Comparison of ENCODE assay signal across 1 cellular context in genomic region chr5:143828710-143829109, GRCh38.
TF ChIP-seq lines count a peak whose summit lies in the region.

No MANE protein-coding gene starts in this region.

TF ChIP-seq in IMR-90, 13 proteins besides CTCF, POLR2A, EP300 and RAD21 (continued from another document):
- no peak for TF ChIP-seq USF2 (IDR thresholded peaks at IDR 0.05; ENCODE audit: low read depth, low read length)
